In the genomic region with DNA sequence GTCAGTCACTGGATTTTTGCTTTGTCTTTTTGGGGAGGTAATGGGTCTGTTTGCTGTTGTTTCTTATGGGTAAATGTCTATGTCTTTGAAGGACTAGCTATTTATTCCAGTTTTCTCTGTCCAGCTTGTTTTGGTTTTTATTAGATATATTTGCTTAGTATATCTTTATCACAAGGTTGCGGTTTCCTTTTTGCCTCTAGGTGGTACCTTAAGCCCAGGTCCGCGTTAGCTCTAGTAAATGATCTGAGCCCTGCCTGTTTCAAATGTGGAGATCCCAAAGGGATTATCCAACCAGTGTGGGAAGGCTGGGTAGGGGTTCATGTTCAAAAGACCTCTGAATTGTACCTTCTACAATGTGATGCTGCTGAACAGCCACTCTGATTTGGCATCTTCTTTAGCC, we compare ENCODE assay signal across 13 cellular contexts.
DNase-seq lines count a peak whose midpoint lies in the region; ATAC-seq and TF ChIP-seq lines count a peak whose summit lies in the region.
"Had no signal": no experiment of that assay in that cellular context is flagged by ENCODE, and none has a peak within 500 bp of the region (broad histone marks: within the 10 kb centered on the region; RNA-seq: fewer than 3 reads in every experiment).

No MANE protein-coding gene starts in this region.

- no peaks in the 10 kb centered on the region for H3K36me3 Mint-ChIP-seq in endodermal cell (ENCODE audit: low read depth)
- peaks cover 2% of the 10 kb centered on the region for H3K36me3 Mint-ChIP-seq in activated CD4-positive, alpha-beta memory T cell treated with anti-CD3 and anti-CD28 coated beads for 36 hours
- H3K36me3 Mint-ChIP-seq in naive thymus-derived CD4-positive, alpha-beta T cell, result peaks cover 0 to 9% (median 4%) of the 10 kb centered on the region in 5 donors
- peaks cover 0 to 5% of the 10 kb centered on the region in 2 donors for H3K36me3 Mint-ChIP-seq in CD4-positive, alpha-beta memory T cell

- no peaks in the 10 kb centered on the region for H3K4me1 ChIP-seq in HCT116 (ENCODE audit: control insufficient read depth in 1 of 2, insufficient read depth in 2 of 2, low read length in 2 of 2)
- no peaks in the 10 kb centered on the region for H3K4me1 ChIP-seq in Panc1 (ENCODE audit: control insufficient read depth, insufficient read depth, low read length)
- no peaks in the 10 kb centered on the region for H3K4me1 ChIP-seq in endodermal cell (ENCODE audit: control insufficient read depth, insufficient read depth, low read length)
- no peaks in the 10 kb centered on the region for H3K4me1 ChIP-seq in naive thymus-derived CD4-positive, alpha-beta T cell (ENCODE audit: control insufficient read depth in 2 of 2, insufficient read depth in 2 of 2, low read length in 2 of 2)
- H3K4me1 ChIP-seq in CD4-positive, alpha-beta memory T cell (ENCODE audit: insufficient read depth, low read length), result no peaks in the 10 kb centered on the region
- H3K4me1 ChIP-seq: BLaER1 treated with 17β-estradiol and CSF1 and Interleukin-3, amounts not matched to agents 10 nM and 100 nM had no signal

- peaks cover 2% of the 10 kb centered on the region for H3K27me3 Mint-ChIP-seq in endodermal cell (ENCODE audit: insufficient read depth)
- H3K27me3 Mint-ChIP-seq in activated CD4-positive, alpha-beta memory T cell treated with anti-CD3 and anti-CD28 coated beads for 36 hours, result peaks cover 15% of the 10 kb centered on the region
- peaks cover 44 to 72% (median 47%) of the 10 kb centered on the region in 5 donors for H3K27me3 Mint-ChIP-seq in naive thymus-derived CD4-positive, alpha-beta T cell
- peaks cover 10 to 20% of the 10 kb centered on the region in 2 donors for H3K27me3 Mint-ChIP-seq in CD4-positive, alpha-beta memory T cell

- BruUV-seq in HCT116 (replicated peaks; lab: Mats Ljungman, UMichigan) (no TSS peak), Panc1 (replicated peaks; lab: Mats Ljungman, UMichigan) (no TSS peak)

- H3K79me2 ChIP-seq in HCT116 (ENCODE audit: insufficient read depth, low read length), result no peaks in the 10 kb centered on the region

- no peaks in the 10 kb centered on the region for H3K36me3 ChIP-seq in HCT116 (ENCODE audit: control insufficient read depth in 1 of 2, insufficient read depth in 2 of 2, low read length in 2 of 2)
- H3K36me3 ChIP-seq in Panc1 (ENCODE audit: control insufficient read depth, insufficient read depth, low read length), result no peaks in the 10 kb centered on the region
- no peaks in the 10 kb centered on the region for H3K36me3 ChIP-seq in endodermal cell (ENCODE audit: control insufficient read depth, insufficient read depth, low read length)
- H3K36me3 ChIP-seq in naive thymus-derived CD4-positive, alpha-beta T cell (ENCODE audit: control insufficient read depth in 2 of 3, insufficient read depth in 3 of 3, low read length in 3 of 3), result no peaks in the 10 kb centered on the region
- H3K36me3 ChIP-seq in CD4-positive, alpha-beta memory T cell (ENCODE audit: insufficient read depth, low read length), result no peaks in the 10 kb centered on the region
- H3K36me3 ChIP-seq: BLaER1 treated with 17β-estradiol and CSF1 and Interleukin-3, amounts not matched to agents 10 nM and 100 nM had no signal

- no peak overlapping the region for H3K4me2 ChIP-seq in HCT116 (ENCODE audit: low read length)
- H3K4me2 ChIP-seq: BLaER1 treated with 17β-estradiol and CSF1 and Interleukin-3, amounts not matched to agents 10 nM and 100 nM had no signal

- CTCF ChIA-PET in HCT116 (lab: Charles Lee) (interaction anchor here (0.7 to 0.8 kb wide), 2 partner anchors 14 to 32 kb away, joined by 3 to 5 read pairs; no protein-coding TSS in a partner anchor), Panc1 (lab: Charles Lee) (no interaction called here)
- CTCF ChIA-PET in activated CD4-positive, alpha-beta memory T cell treated with anti-CD3 and anti-CD28 coated beads for 36 hours (lab: Charles Lee), result no interaction called here
- CTCF ChIA-PET in naive thymus-derived CD4-positive, alpha-beta T cell (lab: Charles Lee), result no interaction called here
- CTCF ChIA-PET in CD4-positive, alpha-beta memory T cell (lab: Charles Lee; ENCODE audit: partially characterized antibody), result no interaction called here

- RAD21 ChIA-PET in HCT116 (lab: Charles Lee; ENCODE audit: low non-redundant PET in 1 of 2, low total read pairs in 2 of 2, uncharacterized antibody in 2 of 2, unreplicated experiment in 2 of 2), result no interaction called here

- no peak overlapping the region for H3K27ac ChIP-seq in C4-2B
- H3K27ac ChIP-seq in HCT116 (ENCODE audit: low read depth, low read length), result no peak overlapping the region
- no peak overlapping the region for H3K27ac ChIP-seq in Panc1 (ENCODE audit: low read length)
- H3K27ac ChIP-seq in endodermal cell (ENCODE audit: low read depth, low read length), result no peak overlapping the region
- no peak overlapping the region for H3K27ac ChIP-seq in naive thymus-derived CD4-positive, alpha-beta T cell (ENCODE audit: low read depth, low read length)
- H3K27ac ChIP-seq in CD4-positive, alpha-beta memory T cell (ENCODE audit: low read depth, low read length), result no peak overlapping the region
- H3K27ac ChIP-seq: BLaER1 treated with 17β-estradiol and CSF1 and Interleukin-3, amounts not matched to agents 10 nM and 100 nM had no signal

- 0 out of 2 replicates have a peak, but pooled peaks have one; percentile 4 for TF ChIP-seq RAD21 in HCT116 (IDR thresholded peaks at IDR 0.05; ENCODE audit: low read depth)

- H3K27me3 ChIP-seq in HCT116 (ENCODE audit: insufficient read depth, low read length) (no peaks in the 10 kb centered on the region), Panc1 (ENCODE audit: control insufficient read depth, insufficient read depth, low read length) (no peaks in the 10 kb centered on the region), endodermal cell (ENCODE audit: control insufficient read depth, insufficient read depth, low read length, poor library complexity, severe bottlenecking) (no peaks in the 10 kb centered on the region)
- no peaks in the 10 kb centered on the region for H3K27me3 ChIP-seq in naive thymus-derived CD4-positive, alpha-beta T cell (ENCODE audit: control insufficient read depth in 2 of 2, insufficient read depth in 2 of 2, low read length in 2 of 2)
- H3K27me3 ChIP-seq in CD4-positive, alpha-beta memory T cell (ENCODE audit: insufficient read depth, low read length), result no peaks in the 10 kb centered on the region
- H3K27me3 ChIP-seq: BLaER1 treated with 17β-estradiol and CSF1 and Interleukin-3, amounts not matched to agents 10 nM and 100 nM had no signal

- H3K4me3 Mint-ChIP-seq in endodermal cell, result no peak overlapping the region
- no peak overlapping the region for H3K4me3 Mint-ChIP-seq in activated CD4-positive, alpha-beta memory T cell treated with anti-CD3 and anti-CD28 coated beads for 36 hours
- no peak overlapping the region for H3K4me3 Mint-ChIP-seq in naive thymus-derived CD4-positive, alpha-beta T cell
- H3K4me3 Mint-ChIP-seq in CD4-positive, alpha-beta memory T cell, result no peak overlapping the region
- H3K4me3 Mint-ChIP-seq: CD4-positive, alpha-beta T cell had no signal

- no peaks in the 10 kb centered on the region for H4K20me1 ChIP-seq in HCT116 (ENCODE audit: insufficient read depth)
- H4K20me1 ChIP-seq: BLaER1 treated with 17β-estradiol and CSF1 and Interleukin-3, amounts not matched to agents 10 nM and 100 nM had no signal

- TF ChIP-seq CTCF in C4-2B (conservative IDR thresholded peaks at IDR 0.05) (peak; percentile 23), HCT116 (IDR thresholded peaks at IDR 0.05 in 2 of 3, conservative IDR thresholded peaks at IDR 0.05 in 1 of 3; ENCODE audit: borderline replicate concordance in 1 of 3, insufficient read depth in 1 of 3, low read depth in 2 of 3, low read length in 2 of 3) (peak in 2 of 3 experiments; percentile 9 to 17; a peak in 1 of 6 replicates), Panc1 (IDR thresholded peaks at IDR 0.05) (peak; percentile 14; the same call in 1 of the 2 replicates), endodermal cell (conservative IDR thresholded peaks at IDR 0.05) (peak; percentile 50)

- POLR2A ChIA-PET in HCT116 (lab: Charles Lee), result no interaction called here
- POLR2A ChIA-PET in Panc1 (lab: Charles Lee), result no interaction called here
- POLR2A ChIA-PET in activated CD4-positive, alpha-beta memory T cell treated with anti-CD3 and anti-CD28 coated beads for 36 hours (lab: Charles Lee), result no interaction called here
- POLR2A ChIA-PET in naive thymus-derived CD4-positive, alpha-beta T cell (lab: Charles Lee), result no interaction called here
- POLR2A ChIA-PET in CD4-positive, alpha-beta memory T cell (lab: Charles Lee; ENCODE audit: partially characterized antibody), result no interaction called here

- intact Hi-C loops in HCT116 (cut with micrococcal nuclease) (no loop called here), Panc1 (cut with micrococcal nuclease; ENCODE audit: unreplicated experiment) (no loop called here)
- intact Hi-C loops in activated CD4-positive, alpha-beta memory T cell treated with anti-CD3 and anti-CD28 coated beads for 36 hours (cut with micrococcal nuclease), result no loop called here
- intact Hi-C loops in naive thymus-derived CD4-positive, alpha-beta T cell (cut with micrococcal nuclease), result no loop called here
- intact Hi-C loops in CD4-positive, alpha-beta memory T cell (cut with micrococcal nuclease), result no loop called here

- no peak for TF ChIP-seq POLR2A in HCT116 (IDR thresholded peaks at IDR 0.05; ENCODE audit: borderline replicate concordance, extremely low read depth, insufficient read depth, insufficient read length)

- WGBS in endodermal cell (ENCODE audit: insufficient coverage in 1 of 2, insufficient read length in 1 of 2), 2 experiments, result 92% methylated on average over 3 of the region's 3 CpGs; no CpG with 5 or more reads in 1 of the 2 experiments

- H3K9me3 Mint-ChIP-seq in endodermal cell, result peaks cover 20% of the 10 kb centered on the region
- peaks cover 14% of the 10 kb centered on the region for H3K9me3 Mint-ChIP-seq in activated CD4-positive, alpha-beta memory T cell treated with anti-CD3 and anti-CD28 coated beads for 36 hours
- H3K9me3 Mint-ChIP-seq in naive thymus-derived CD4-positive, alpha-beta T cell, result peaks cover 3 to 46% (median 23%) of the 10 kb centered on the region in 11 donors
- peaks cover 0 to 36% (median 22%) of the 10 kb centered on the region in 8 donors for H3K9me3 Mint-ChIP-seq in CD4-positive, alpha-beta memory T cell

- H3K9ac ChIP-seq in HCT116 (ENCODE audit: low read length) (no peak overlapping the region), endodermal cell (ENCODE audit: extremely low read depth, low read length, poor library complexity, severe bottlenecking) (no peak overlapping the region)
- H3K9ac ChIP-seq: BLaER1 treated with 17β-estradiol and CSF1 and Interleukin-3, amounts not matched to agents 10 nM and 100 nM had no signal

- H3K27ac Mint-ChIP-seq in endodermal cell, result no peak overlapping the region
- H3K27ac Mint-ChIP-seq in activated CD4-positive, alpha-beta memory T cell treated with anti-CD3 and anti-CD28 coated beads for 36 hours, result no peak overlapping the region
- H3K27ac Mint-ChIP-seq in naive thymus-derived CD4-positive, alpha-beta T cell, result no peak overlapping the region
- H3K27ac Mint-ChIP-seq in CD4-positive, alpha-beta memory T cell, result no peak overlapping the region
- H3K27ac Mint-ChIP-seq: CD4-positive, alpha-beta T cell had no signal

- no peak overlapping the region for H2AFZ ChIP-seq in HCT116 (ENCODE audit: low read depth, low read length, poor library complexity, severe bottlenecking)

- H3K4me1 Mint-ChIP-seq in endodermal cell, result no peaks in the 10 kb centered on the region
- no peaks in the 10 kb centered on the region for H3K4me1 Mint-ChIP-seq in activated CD4-positive, alpha-beta memory T cell treated with anti-CD3 and anti-CD28 coated beads for 36 hours (ENCODE audit: low read depth)
- no peaks in the 10 kb centered on the region for H3K4me1 Mint-ChIP-seq in naive thymus-derived CD4-positive, alpha-beta T cell
- no peaks in the 10 kb centered on the region for H3K4me1 Mint-ChIP-seq in CD4-positive, alpha-beta memory T cell

- H3K9me3 ChIP-seq in HCT116 (ENCODE audit: control insufficient read depth in 1 of 2, insufficient read depth in 1 of 2, low read depth in 1 of 2, low read length in 2 of 2) (peaks cover 0 to 5% of the 10 kb centered on the region in 2 experiments; a peak in 1 of 4 replicates), Panc1 (ENCODE audit: control insufficient read depth, insufficient read depth, low read depth, low read length) (no peaks in the 10 kb centered on the region; the same call in 1 of the 2 replicates), endodermal cell (ENCODE audit: control insufficient read depth, low read length) (peaks cover 43% of the 10 kb centered on the region)
- peaks cover 0 to 9% (median 0%) of the 10 kb centered on the region in 3 experiments for H3K9me3 ChIP-seq in naive thymus-derived CD4-positive, alpha-beta T cell (ENCODE audit: control insufficient read depth in 2 of 3, low read length in 3 of 3)
- H3K9me3 ChIP-seq in CD4-positive, alpha-beta memory T cell (ENCODE audit: control insufficient read depth in 1 of 2, low read length in 2 of 2), result no peaks in the 10 kb centered on the region

- DNase-seq in HCT116 (ENCODE audit: low read depth, low spot score) (no peak), Panc1 (ENCODE audit: low read depth, low spot score) (no peak), endodermal cell (no peak)
- DNase-seq in activated CD4-positive, alpha-beta memory T cell treated with anti-CD3 and anti-CD28 coated beads for 36 hours, result no peak
- DNase-seq in naive thymus-derived CD4-positive, alpha-beta T cell, result no peak
- no peak for DNase-seq in CD4-positive, alpha-beta memory T cell
- DNase-seq: ACHN; CD4-positive, alpha-beta T cell; DMS79 had no signal

- in situ Hi-C loops in Panc1 (cut with HindIII; ENCODE audit: low pct_unique_long_range_greater_than_20kb, low sequenced_read_pairs), result no loop called here

- peak; percentile 44; the same call in 1 of the 2 replicates for ATAC-seq in HCT116
- no peak for ATAC-seq in Panc1
- no peak for ATAC-seq in HG03521 (IDR thresholded peaks at IDR 0.05; ENCODE audit: unreplicated experiment)
- ATAC-seq in naive thymus-derived CD4-positive, alpha-beta T cell, result no peak
- ATAC-seq: GM12878 had no signal

- H3K4me3 ChIP-seq in HCT116 (replicated peaks in 1 of 2; ENCODE audit: low read depth in 1 of 2, low read length in 2 of 2) (no peak overlapping the region), Panc1 (ENCODE audit: low read depth in 2 of 2, low read length in 2 of 2) (no peak overlapping the region), endodermal cell (ENCODE audit: low read length) (no peak overlapping the region)
- H3K4me3 ChIP-seq in naive thymus-derived CD4-positive, alpha-beta T cell (ENCODE audit: low read length), result no peak overlapping the region
- no peak overlapping the region for H3K4me3 ChIP-seq in CD4-positive, alpha-beta memory T cell (ENCODE audit: low read length in 2 of 2)
- H3K4me3 ChIP-seq: BLaER1 treated with 17β-estradiol and CSF1 and Interleukin-3, amounts not matched to agents 10 nM and 100 nM; GM12878 had no signal

- H3K9me2 ChIP-seq in HCT116 (ENCODE audit: insufficient read depth), result no peaks in the 10 kb centered on the region
